Comparison of ENCODE assay signal across 8 cellular contexts in genomic region chr14:77031680-77032482, GRCh38. TPM values are rescaled to one million over a fixed set of nuclear protein-coding genes. Genes with fewer than 3 reads are reported as not detected.
DNase-seq lines count a peak whose midpoint lies in the region; ATAC-seq and TF ChIP-seq lines count a peak whose summit lies in the region.

No MANE protein-coding gene starts in this region.

- H3K27me3 ChIP-seq in A673 (replicated peaks; ENCODE audit: insufficient read depth, low read depth, low read length, poor library complexity) (no peaks in the 10 kb centered on the region), KMS-11 (ENCODE audit: insufficient read depth, low read depth) (no peaks in the 10 kb centered on the region), brain microvascular endothelial cell (replicated peaks) (no peaks in the 10 kb centered on the region), lung (ENCODE audit: control insufficient read depth, insufficient read depth) (no peaks in the 10 kb centered on the region)

- ATAC-seq in lung (ENCODE audit: insufficient read depth, low FRiP score), result no peak

- no peaks in the 10 kb centered on the region for H4K20me1 ChIP-seq in KMS-11 (ENCODE audit: insufficient read depth)

- no peak overlapping the region for H2AFZ ChIP-seq in KMS-11 (ENCODE audit: low read depth)

- H3K36me3 ChIP-seq in A673 (ENCODE audit: insufficient read depth, low read length, poor library complexity, severe bottlenecking) (no peaks in the 10 kb centered on the region), KMS-11 (ENCODE audit: insufficient read depth) (no peaks in the 10 kb centered on the region), brain microvascular endothelial cell (replicated peaks) (no peaks in the 10 kb centered on the region), lung (ENCODE audit: control insufficient read depth in 2 of 2, insufficient read depth in 2 of 2, low read length in 2 of 2) (no peaks in the 10 kb centered on the region), urinary bladder (ENCODE audit: insufficient read depth) (no peaks in the 10 kb centered on the region)

- peaks cover 54% of the 10 kb centered on the region for H3K4me1 ChIP-seq in A673 (ENCODE audit: insufficient read depth, low read length, poor library complexity, severe bottlenecking)
- H3K4me1 ChIP-seq in KMS-11 (ENCODE audit: low read depth, poor library complexity, severe bottlenecking), result peaks cover 72% of the 10 kb centered on the region
- H3K4me1 ChIP-seq in lung (ENCODE audit: control insufficient read depth in 2 of 2, insufficient read depth in 2 of 2, low read length in 2 of 2), result peaks cover 17% of the 10 kb centered on the region in 2 donors
- H3K4me1 ChIP-seq in urinary bladder (ENCODE audit: insufficient read depth), result peaks cover 4% of the 10 kb centered on the region

- intact Hi-C loops in A673 (cut with micrococcal nuclease; ENCODE audit: unreplicated experiment), result loop anchor here (2.0 kb wide), 1 partner anchor 75 kb away; no protein-coding TSS in a partner anchor

- peak overlapping the region; percentile 29; the same call in 1 of the 2 replicates for H3K4me2 ChIP-seq in KMS-11

- WGBS in lung, 2 donors, result 38 to 45% methylated on average over 9 of the region's 9 CpGs
- WGBS in urinary bladder, result 12% methylated on average over 9 of the region's 9 CpGs

- BruUV-seq in A673 (replicated peaks; lab: Mats Ljungman, UMichigan), result no TSS peak

- POLR2A ChIA-PET in A673 (lab: Charles Lee; ENCODE audit: low non-redundant PET), result no interaction called here

- CTCF ChIA-PET in A673 (lab: Charles Lee), result no interaction called here

- peak overlapping the region; percentile 58 for H3K4me3 ChIP-seq in A673 (ENCODE audit: low read depth, low read length, poor library complexity, severe bottlenecking)
- H3K4me3 ChIP-seq in KMS-11 (IDR thresholded peaks at IDR 0.05; ENCODE audit: insufficient read depth, low read depth, low read length), result no peak overlapping the region
- H3K4me3 ChIP-seq in brain microvascular endothelial cell (ENCODE audit: low read depth, low read length), result no peak overlapping the region
- no peak overlapping the region for H3K4me3 ChIP-seq in lung
- no peak overlapping the region for H3K4me3 ChIP-seq in urinary bladder (ENCODE audit: low read depth, low read length)

- H3K9ac ChIP-seq in KMS-11, result no peak overlapping the region

- peak overlapping the region; percentile 92 for H3K27ac ChIP-seq in A673 (ENCODE audit: low read depth, low read length, poor library complexity, severe bottlenecking)
- peak overlapping the region; percentile 42; the same call in 1 of the 2 replicates for H3K27ac ChIP-seq in KMS-11
- peak overlapping the region; percentile 94 for H3K27ac ChIP-seq in brain microvascular endothelial cell
- H3K27ac ChIP-seq in lung (ENCODE audit: low read depth in 1 of 2, low read length in 1 of 2), result peak overlapping the region; percentile 99 to 100
- H3K27ac ChIP-seq in urinary bladder (ENCODE audit: low read depth), result peak overlapping the region; percentile 97

- DNase-seq in A673 (ENCODE audit: low spot score) (no peak), brain microvascular endothelial cell (peak; percentile 81), lung (ENCODE audit: low spot score) (no peak), 8988T (no peak), SIG-M5 (lab: John Stamatoyannopoulos, UW) (no peak)
- DNase-seq in activated CD8-positive, alpha-beta memory T cell treated with anti-CD3 and anti-CD28 coated beads for 24 hours, result no peak

- H3K79me2 ChIP-seq in KMS-11 (ENCODE audit: insufficient read depth, low read depth), result peaks cover 10% of the 10 kb centered on the region; the same call in 1 of the 2 replicates

- TF ChIP-seq CTCF in A673 (conservative IDR thresholded peaks at IDR 0.05; ENCODE audit: low read depth, low read length) (no peak), KMS-11 (conservative IDR thresholded peaks at IDR 0.05; ENCODE audit: low read depth, low read length) (no peak), brain microvascular endothelial cell (IDR thresholded peaks at IDR 0.05; ENCODE audit: low read depth, low read length, missing control alignments) (no peak), lung (IDR thresholded peaks at IDR 0.05; ENCODE audit: control extremely low read depth, extremely low read depth) (no peak)

- no peaks in the 10 kb centered on the region for H3K9me3 ChIP-seq in A673 (ENCODE audit: low read depth, low read length, poor library complexity, severe bottlenecking)
- H3K9me3 ChIP-seq in lung (ENCODE audit: control insufficient read depth in 2 of 2, insufficient read depth in 1 of 2, low read length in 1 of 2), result no peaks in the 10 kb centered on the region

- in situ Hi-C loops in brain microvascular endothelial cell (cut with HindIII; ENCODE audit: low pct_ligation_motif_present, low sequenced_read_pairs), result no loop called here

RNA-seq across cellular contexts. Expression of gene IRF2BPL, which starts 3.4 kb away (rescaled TPM):
- total RNA-seq in A673 (2021), result 51.2 and 55.9 TPM in 2 replicates
- 10 to 100 TPM; 42.4 to 52.4 TPM for total RNA-seq in lung
- 10 to 100 TPM in 1 of 2 donors, 1 to 10 TPM in 1; 9.3 to 34.8 TPM for polyA plus RNA-seq in lung
- 26.4 TPM for total RNA-seq in urinary bladder
- 65.3 TPM for polyA plus RNA-seq in urinary bladder

Comparison
In these comparisons a context has a peak if more than half of its experiments do, and no peak if none do; other contexts are left out.
1. H3K27ac ChIP-seq: peak in every context shown above with its lines; median percentile 100 in lung; 97 in urinary bladder; 94 in brain microvascular endothelial cell; 92 in A673; 42 in KMS-11.